8 cellular contexts compared by ENCODE assay signal in the genomic region with DNA sequence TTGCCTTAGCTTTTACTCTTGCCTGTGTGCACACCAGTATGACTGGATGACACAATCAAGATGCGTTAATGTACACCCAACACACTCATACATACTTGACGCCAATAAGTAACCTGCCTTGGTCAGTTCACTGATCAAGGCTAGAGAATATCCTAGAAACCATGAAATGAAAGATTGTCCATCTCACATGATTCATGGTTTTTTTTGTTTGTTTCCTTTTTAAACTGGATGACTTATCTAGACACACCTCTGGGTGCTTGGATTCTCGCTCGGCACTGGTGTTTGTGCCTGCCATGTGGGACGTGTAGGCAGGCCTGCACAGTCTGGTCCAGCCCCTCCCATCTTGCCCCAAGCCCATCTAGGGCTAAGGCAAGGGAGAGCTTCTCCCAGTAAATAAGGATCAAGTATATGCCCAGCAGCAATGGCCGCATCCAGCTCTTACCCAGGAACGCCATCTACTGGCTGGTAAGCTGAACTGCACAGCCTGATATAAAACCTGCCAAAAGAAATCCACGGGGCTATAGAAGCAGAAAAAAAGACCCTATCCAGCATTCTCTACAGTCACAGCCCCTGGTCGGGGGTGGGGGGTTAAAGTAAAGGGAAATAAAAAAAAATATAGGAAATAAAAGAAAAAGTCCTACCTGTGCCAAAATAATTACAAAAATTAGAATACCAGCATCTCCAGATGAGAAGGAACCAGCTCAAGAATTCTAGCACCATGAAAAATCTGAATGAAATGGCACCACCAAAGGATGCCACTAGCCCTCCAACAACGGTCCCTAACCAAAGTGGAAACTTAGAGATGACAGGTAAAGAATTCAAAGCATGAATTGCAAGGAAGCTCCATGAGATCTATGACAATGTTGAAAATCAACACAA.
DNase-seq lines count a peak whose midpoint lies in the region; ATAC-seq, FAIRE-seq and TF ChIP-seq lines count a peak whose summit lies in the region.

No MANE protein-coding gene starts in this region.

- no peak for TF ChIP-seq EP300 in HepG2 (IDR thresholded peaks at IDR 0.05; ENCODE audit: low read depth in 2 of 2, low read length in 2 of 2)
- TF ChIP-seq EP300 in HepG2 (CRISPR knock-in tag; IDR thresholded peaks at IDR 0.05; ENCODE audit: borderline replicate concordance), result no peak

- H3K4me1 ChIP-seq in HepG2 (ENCODE audit: insufficient read depth, low read length), result no peaks in the 10 kb centered on the region
- no peaks in the 10 kb centered on the region for H3K4me1 ChIP-seq in effector memory CD4-positive, alpha-beta T cell (ENCODE audit: control insufficient read depth, insufficient read depth, low read length, poor library complexity, severe bottlenecking)

- CTCF ChIA-PET in HepG2 (lab: Yijun Ruan, JAX; ENCODE audit: low intra/inter-chr PET ratio, low total read pairs), result interaction anchor here (3.0 to 3.1 kb wide), 2 partner anchors 17 to 19 kb away, joined by 25 read pairs; no protein-coding TSS in a partner anchor

- peak; percentile 9 for DNase-seq in Ammon's horn (ENCODE audit: low spot score)
- peak; percentile 31 for DNase-seq in GM13976 (ENCODE audit: low spot score)
- DNase-seq in NCI-H82 treated with DMSO at 0.1 percent for 48 hours (lab: John Stamatoyannopoulos, UW; ENCODE audit: unreplicated experiment), result peak; percentile 9
- DNase-seq in astrocyte of the spinal cord (ENCODE audit: low read depth, low spot score), result peak; percentile 7
- DNase-seq in HepG2 (ENCODE audit: low spot score), result peak; percentile 46
- DNase-seq in effector memory CD4-positive, alpha-beta T cell, result no peak
- DNase-seq in NCI-H187 treated with DMSO at 0.1 percent for 48 hours (lab: John Stamatoyannopoulos, UW), result no peak

- H4K20me1 ChIP-seq in HepG2 (ENCODE audit: insufficient read depth, low read length), result no peaks in the 10 kb centered on the region

- TF ChIP-seq CTCF in GM13976 (IDR thresholded peaks at IDR 0.05; ENCODE audit: borderline replicate concordance, control extremely low read depth, extremely low read depth, insufficient read depth, missing control alignments) (peak; percentile 84), astrocyte of the spinal cord (IDR thresholded peaks at IDR 0.05; ENCODE audit: low read depth, low read length) (peak; percentile 87), HepG2 (CRISPR knock-in tag; IDR thresholded peaks at IDR 0.05) (peak; percentile 87)

- intact Hi-C loops in HepG2 (cut with micrococcal nuclease; ENCODE audit: unreplicated experiment), result loop anchor here (1.0 kb wide), 1 partner anchor 17 kb away; no protein-coding TSS in a partner anchor

- no peak for TF ChIP-seq POLR2A in HepG2 (IDR thresholded peaks at IDR 0.05; ENCODE audit: insufficient read depth in 1 of 2, low read depth in 2 of 2, low read length in 2 of 2)

- POLR2A ChIA-PET in HepG2 (lab: Yijun Ruan, JAX), result no interaction called here

- H3K4me3 ChIP-seq in astrocyte of the spinal cord (ENCODE audit: low read depth, low read length) (no peak overlapping the region), HepG2 (replicated peaks in 1 of 3; ENCODE audit: insufficient read depth in 1 of 3, low read depth in 2 of 3, low read length in 3 of 3) (no peak overlapping the region)
- no peak overlapping the region for H3K4me3 ChIP-seq in effector memory CD4-positive, alpha-beta T cell (ENCODE audit: insufficient read depth, low read depth, low read length, poor library complexity, severe bottlenecking)

- peak; percentile 74 for FAIRE-seq in HepG2 (lab: Jason Lieb, UNC)

- no peak overlapping the region for H3K4me2 ChIP-seq in HepG2 (ENCODE audit: low read depth, low read length)

- no peak overlapping the region for H3K9ac ChIP-seq in HepG2 (ENCODE audit: insufficient read depth, low read depth, low read length)

- no peak overlapping the region for H2AFZ ChIP-seq in HepG2 (ENCODE audit: low read length)

- H3K27ac ChIP-seq in HepG2 (ENCODE audit: extremely low read length, insufficient read depth, low read length), result no peak overlapping the region
- H3K27ac ChIP-seq in effector memory CD4-positive, alpha-beta T cell (ENCODE audit: insufficient read depth, low read length, poor library complexity, severe bottlenecking), result no peak overlapping the region

- peak; percentile 63 for TF ChIP-seq RAD21 in HepG2 (CRISPR knock-in tag; IDR thresholded peaks at IDR 0.05)

- in situ Hi-C loops in GM13976 (cut with MboI; ENCODE audit: low sequenced_read_pairs, unreplicated experiment), result no loop called here
- in situ Hi-C loops in astrocyte of the spinal cord (cut with HindIII; ENCODE audit: low sequenced_read_pairs), result loop anchor here (25.0 kb wide), 1 partner anchor 616 kb away; no protein-coding TSS in a partner anchor
- in situ Hi-C loops in HepG2 (cut with HindIII; ENCODE audit: extremely low pct_ligation_motif_present, low pct_unique_long_range_greater_than_20kb), result no loop called here

- H3K79me2 ChIP-seq in HepG2 (ENCODE audit: insufficient read depth, low read length), result no peaks in the 10 kb centered on the region

- no peaks in the 10 kb centered on the region for H3K27me3 ChIP-seq in HepG2 (ENCODE audit: control insufficient read depth in 1 of 2, insufficient read depth in 2 of 2, low read length in 2 of 2)
- H3K27me3 ChIP-seq in effector memory CD4-positive, alpha-beta T cell (replicated peaks; ENCODE audit: control insufficient read depth, insufficient read depth, low read length, poor library complexity, severe bottlenecking), result no peaks in the 10 kb centered on the region

- ATAC-seq in HG03354 (IDR thresholded peaks at IDR 0.05; ENCODE audit: poor library complexity, severe bottlenecking, unreplicated experiment), result peak; percentile 80
- peak; percentile 88 for ATAC-seq in HepG2

- H3K36me3 ChIP-seq in HepG2 (replicated peaks in 1 of 2; ENCODE audit: control insufficient read depth in 1 of 2, insufficient read depth in 2 of 2, low read length in 2 of 2), result no peaks in the 10 kb centered on the region
- no peaks in the 10 kb centered on the region for H3K36me3 ChIP-seq in effector memory CD4-positive, alpha-beta T cell (ENCODE audit: control insufficient read depth, insufficient read depth, low read length)

- no peaks in the 10 kb centered on the region for H3K9me3 ChIP-seq in HepG2 (ENCODE audit: low read length)
- H3K9me3 ChIP-seq in effector memory CD4-positive, alpha-beta T cell (ENCODE audit: control insufficient read depth, low read length), result no peaks in the 10 kb centered on the region

- no TSS peak for BruUV-seq in HepG2 (replicated peaks; lab: Mats Ljungman, UMichigan)

- 32% methylated on average over 10 of the region's 10 CpGs for WGBS in HepG2 (ENCODE audit: low lambda C conversion rate)

TF ChIP-seq in HepG2, 621 proteins besides CTCF, POLR2A, EP300 and RAD21 (continues in another document):
- TF ChIP-seq SALL1 (CRISPR knock-in tag; IDR thresholded peaks at IDR 0.05), result peak; percentile 27; the same call in 1 of the 2 replicates
- no peak for TF ChIP-seq ZZZ3 (CRISPR knock-in tag; IDR thresholded peaks at IDR 0.05; ENCODE audit: borderline replicate concordance)
- TF ChIP-seq SP1 (IDR thresholded peaks at IDR 0.05), result no peak
- no peak for TF ChIP-seq SP1 (CRISPR knock-in tag; IDR thresholded peaks at IDR 0.05)
- TF ChIP-seq ZNF558 (CRISPR knock-in tag; IDR thresholded peaks at IDR 0.05; ENCODE audit: borderline replicate concordance), result no peak
- peak; percentile 58 for TF ChIP-seq STAG1 (CRISPR knock-in tag; IDR thresholded peaks at IDR 0.05)
- TF ChIP-seq ZNF331 (CRISPR knock-in tag; IDR thresholded peaks at IDR 0.05), result no peak
- TF ChIP-seq HOXA3 (CRISPR knock-in tag; IDR thresholded peaks at IDR 0.05), result peak; percentile 25; the same call in 1 of the 2 replicates
- TF ChIP-seq SMYD3 (CRISPR knock-in tag; IDR thresholded peaks at IDR 0.05), result no peak
- TF ChIP-seq KDM6A (CRISPR knock-in tag; IDR thresholded peaks at IDR 0.05; ENCODE audit: low read depth), result no peak
- TF ChIP-seq, protein P1, sequence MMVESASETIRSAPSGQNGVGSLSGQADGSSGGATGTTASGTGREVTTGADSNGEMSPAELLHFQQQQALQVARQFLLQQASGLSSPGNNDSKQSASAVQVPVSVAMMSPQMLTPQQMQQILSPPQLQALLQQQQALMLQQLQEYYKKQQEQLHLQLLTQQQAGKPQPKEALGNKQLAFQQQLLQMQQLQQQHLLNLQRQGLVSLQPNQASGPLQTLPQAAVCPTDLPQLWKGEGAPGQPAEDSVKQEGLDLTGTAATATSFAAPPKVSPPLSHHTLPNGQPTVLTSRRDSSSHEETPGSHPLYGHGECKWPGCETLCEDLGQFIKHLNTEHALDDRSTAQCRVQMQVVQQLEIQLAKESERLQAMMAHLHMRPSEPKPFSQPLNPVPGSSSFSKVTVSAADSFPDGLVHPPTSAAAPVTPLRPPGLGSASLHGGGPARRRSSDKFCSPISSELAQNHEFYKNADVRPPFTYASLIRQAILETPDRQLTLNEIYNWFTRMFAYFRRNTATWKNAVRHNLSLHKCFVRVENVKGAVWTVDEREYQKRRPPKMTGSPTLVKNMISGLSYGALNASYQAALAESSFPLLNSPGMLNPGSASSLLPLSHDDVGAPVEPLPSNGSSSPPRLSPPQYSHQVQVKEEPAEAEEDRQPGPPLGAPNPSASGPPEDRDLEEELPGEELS (CRISPR knock-in tag; IDR thresholded peaks at IDR 0.05), result no peak
- TF ChIP-seq ZNF12 (CRISPR knock-in tag; IDR thresholded peaks at IDR 0.05), result no peak
- TF ChIP-seq EEA1 (CRISPR knock-in tag; IDR thresholded peaks at IDR 0.05; ENCODE audit: borderline replicate concordance), result no peak
- TF ChIP-seq FOXA3 (CRISPR knock-in tag; IDR thresholded peaks at IDR 0.05), result 0 out of 2 replicates have a peak, but pooled peaks have one; percentile 31
- no peak for TF ChIP-seq RXRB (CRISPR knock-in tag; IDR thresholded peaks at IDR 0.05; ENCODE audit: borderline replicate concordance)
- 0 out of 2 replicates have a peak, but pooled peaks have one; percentile 21 for TF ChIP-seq ZNF501 (CRISPR knock-in tag; IDR thresholded peaks at IDR 0.05)
- no peak for TF ChIP-seq RORA (CRISPR knock-in tag; IDR thresholded peaks at IDR 0.05)
- 0 out of 2 replicates have a peak, but pooled peaks have one; percentile 66 for TF ChIP-seq TSC22D2 (CRISPR knock-in tag; IDR thresholded peaks at IDR 0.05; ENCODE audit: borderline replicate concordance)
- TF ChIP-seq HMG20B (CRISPR knock-in tag; conservative IDR thresholded peaks at IDR 0.05), result no peak
- TF ChIP-seq XRCC5 (optimal IDR thresholded peaks at IDR 0.05; ENCODE audit: low read length), result peak; percentile 94
- 0 out of 2 replicates have a peak, but pooled peaks have one; percentile 37 for TF ChIP-seq ZNF235 (CRISPR knock-in tag; IDR thresholded peaks at IDR 0.05; ENCODE audit: borderline replicate concordance)
- 0 out of 2 replicates have a peak, but pooled peaks have one; percentile 21 for TF ChIP-seq ZNF644 (CRISPR knock-in tag; IDR thresholded peaks at IDR 0.05; ENCODE audit: low read depth)
- TF ChIP-seq SMAD1 (CRISPR knock-in tag; IDR thresholded peaks at IDR 0.05; ENCODE audit: borderline replicate concordance, low read depth), result no peak
- peak; percentile 87 for TF ChIP-seq YY1 (IDR thresholded peaks at IDR 0.05; ENCODE audit: insufficient read depth, insufficient replicate concordance, low read depth, low read length)

Comparison
In these comparisons a context has a peak if more than half of its experiments do, and no peak if none do; other contexts are left out.
1. DNase-seq: peak in Ammon's horn (single experiment), GM13976 (single experiment), NCI-H82 treated with DMSO at 0.1 percent for 48 hours (single experiment), astrocyte of the spinal cord (single experiment) and HepG2 (single experiment); none in effector memory CD4-positive, alpha-beta T cell (0 of 3) and NCI-H187 treated with DMSO at 0.1 percent for 48 hours (single experiment).
2. Peak in every context shown above with its lines, with median percentiles within 50 percentile points of each other: CTCF ChIP-seq.